Comparison of ENCODE assay signal across 11 cellular contexts in genomic region chr10:45425628-45426563, GRCh38. TPM values are rescaled to one million over a fixed set of nuclear protein-coding genes. Genes with fewer than 3 reads are reported as not detected.
DNase-seq lines count a peak whose midpoint lies in the region; ATAC-seq, FAIRE-seq and TF ChIP-seq lines count a peak whose summit lies in the region.
"Had no signal": no experiment of that assay in that cellular context is flagged by ENCODE, and none has a peak within 500 bp of the region (broad histone marks: within the 10 kb centered on the region; RNA-seq: fewer than 3 reads in every experiment).

No MANE protein-coding gene starts in this region.

- H3K4me1 ChIP-seq in GM23338 (ENCODE audit: insufficient read depth), result no peaks in the 10 kb centered on the region
- H3K4me1 ChIP-seq: uterus had no signal

- no peak overlapping the region for H3K4me3 ChIP-seq in epithelial cell of esophagus (ENCODE audit: low read length)
- no peak overlapping the region for H3K4me3 ChIP-seq in GM23338
- H3K4me3 ChIP-seq: uterus had no signal

- no peak for TF ChIP-seq CTCF in epithelial cell of esophagus (IDR thresholded peaks at IDR 0.05; ENCODE audit: insufficient read depth, low read depth, low read length, missing control alignments)
- no peak for TF ChIP-seq CTCF in GM23338 (conservative IDR thresholded peaks at IDR 0.05; ENCODE audit: low read depth in 2 of 2)

- H3K36me3 Mint-ChIP-seq in activated naive CD4-positive, alpha-beta T cell treated with anti-CD3 and anti-CD28 coated beads, Interleukin-2, amount 50 U/mL, for 72 hours, result no peaks in the 10 kb centered on the region
- H3K36me3 Mint-ChIP-seq in GM23338 (ENCODE audit: low read depth), result peaks cover 4% of the 10 kb centered on the region; the same call in 1 of the 3 replicates

- no peak overlapping the region for H3K27ac ChIP-seq in GM23338 (ENCODE audit: low read depth)
- H3K27ac ChIP-seq: uterus had no signal

- no peaks in the 10 kb centered on the region for H3K36me3 ChIP-seq in GM23338 (ENCODE audit: insufficient read depth)
- H3K36me3 ChIP-seq: uterus had no signal

- peaks cover 5% of the 10 kb centered on the region for H3K4me1 Mint-ChIP-seq in GM23338

- H3K9me2 ChIP-seq in GM23338 (ENCODE audit: insufficient read depth), result no peaks in the 10 kb centered on the region

- no peak for ATAC-seq in activated naive CD4-positive, alpha-beta T cell treated with anti-CD3 and anti-CD28 coated beads, Interleukin-2, amount 50 U/mL, for 72 hours
- ATAC-seq in GM23338 (no peak), HG02840 (IDR thresholded peaks at IDR 0.05; ENCODE audit: low FRiP score, unreplicated experiment) (no peak), GM21825 (IDR thresholded peaks at IDR 0.05; ENCODE audit: unreplicated experiment) (no peak)

- H2AFZ ChIP-seq in GM23338, result no peak overlapping the region

- peaks cover 4% of the 10 kb centered on the region for H3K27me3 Mint-ChIP-seq in GM23338 (ENCODE audit: insufficient read depth, low read depth, poor library complexity)

- peak overlapping the region; percentile 9 to 25 for H3K27ac Mint-ChIP-seq in activated naive CD4-positive, alpha-beta T cell treated with anti-CD3 and anti-CD28 coated beads, Interleukin-2, amount 50 U/mL, for 72 hours
- no peak overlapping the region for H3K27ac Mint-ChIP-seq in GM23338

- no peak overlapping the region for H3K4me2 ChIP-seq in GM23338

- peak; percentile 48 for FAIRE-seq in urothelium cell line (lab: Jason Lieb, UNC)
- FAIRE-seq: GM12891 had no signal

- H3K9me3 Mint-ChIP-seq in activated naive CD4-positive, alpha-beta T cell treated with anti-CD3 and anti-CD28 coated beads, Interleukin-2, amount 50 U/mL, for 72 hours, result no peaks in the 10 kb centered on the region
- H3K9me3 Mint-ChIP-seq in GM23338, result no peaks in the 10 kb centered on the region; the same call in 2 of the 3 replicates

- DNase-seq in activated naive CD4-positive, alpha-beta T cell treated with anti-CD3 and anti-CD28 coated beads, Interleukin-2, amount 50 U/mL, for 72 hours (ENCODE audit: low spot score in 2 of 2), result no peak
- DNase-seq in activated naive CD4-positive, alpha-beta T cell treated with Interleukin-2 at 50 U/mL for 16 hours, result no peak
- DNase-seq in NCI-H82 (lab: John Stamatoyannopoulos, UW) (peak; percentile 91), epithelial cell of esophagus (ENCODE audit: low read depth) (peak; percentile 38), urothelium cell line (ENCODE audit: low spot score) (peak; percentile 83), GM23338 (ENCODE audit: low spot score) (no peak)
- DNase-seq: NCI-H2081, uterus had no signal

- H4K20me1 ChIP-seq in GM23338 (replicated peaks; ENCODE audit: insufficient read depth), result no peaks in the 10 kb centered on the region

- no peaks in the 10 kb centered on the region for H3K27me3 ChIP-seq in GM23338 (ENCODE audit: insufficient read depth)
- H3K27me3 ChIP-seq: uterus had no signal

- H3K79me2 ChIP-seq in GM23338 (replicated peaks; ENCODE audit: insufficient read depth), result no peaks in the 10 kb centered on the region

- no peaks in the 10 kb centered on the region for H3F3A ChIP-seq in GM23338 (replicated peaks; ENCODE audit: low read depth)

- H3K4me3 Mint-ChIP-seq in GM23338, result no peak overlapping the region

TF ChIP-seq in GM23338, 12 proteins besides CTCF, POLR2A, EP300 and RAD21:
- TF ChIP-seq EZH2 (IDR thresholded peaks at IDR 0.05; ENCODE audit: low read depth, unreplicated experiment), result no peak
- TF ChIP-seq REST (IDR thresholded peaks at IDR 0.05; ENCODE audit: unreplicated experiment), result no peak
- no peak for TF ChIP-seq NANOG (IDR thresholded peaks at IDR 0.05; ENCODE audit: borderline replicate concordance)
- no peak for TF ChIP-seq EZH2phosphoT487 (IDR thresholded peaks at IDR 0.05; ENCODE audit: unreplicated experiment)
- no peak for TF ChIP-seq ETS1 (IDR thresholded peaks at IDR 0.05)

RNA-seq across cellular contexts. Expression of gene ALOX5, which starts 51.9 kb away (rescaled TPM):
- 1 to 10 TPM in 1 of 2 donors, under 1 TPM in 1; 0.68 to 1.7 TPM for total RNA-seq in activated naive CD4-positive, alpha-beta T cell treated with anti-CD3 and anti-CD28 coated beads, Interleukin-2, amount 50 U/mL, for 72 hours
- 5.4 and 5.7 TPM in 2 replicates for total RNA-seq in GM23338 (2014; rRNA removed; shearing (Covaris generic))
- 2.8 and 3.7 TPM in 2 replicates for polyA plus RNA-seq in GM23338 (2016; fragmentation: Nextera tagmentation; extraction: Ambion mirVana)

Comparison
In these comparisons a context has a peak if more than half of its experiments do, and no peak if none do; other contexts are left out.
1. DNase-seq: peak in NCI-H82 (single experiment), epithelial cell of esophagus (single experiment) and urothelium cell line (single experiment); none in activated naive CD4-positive, alpha-beta T cell treated with anti-CD3 and anti-CD28 coated beads, Interleukin-2, amount 50 U/mL, for 72 hours (0 of 2), activated naive CD4-positive, alpha-beta T cell treated with Interleukin-2 at 50 U/mL for 16 hours (single experiment) and GM23338 (single experiment).